ENCODE assay signal across 12 cellular contexts in genomic region chr11:100689141-100689540, GRCh38. TPM values are rescaled to one million over a fixed set of nuclear protein-coding genes. Genes with fewer than 3 reads are reported as not detected.
DNase-seq lines count a peak whose midpoint lies in the region; ATAC-seq and TF ChIP-seq lines count a peak whose summit lies in the region.
"Had no signal": no experiment of that assay in that cellular context is flagged by ENCODE, and none has a peak within 500 bp of the region (broad histone marks: within the 10 kb centered on the region; RNA-seq: fewer than 3 reads in every experiment).

No MANE protein-coding gene starts in this region.

- peaks cover 14% of the 10 kb centered on the region for H3K79me2 ChIP-seq in mesendoderm (ENCODE audit: control insufficient read depth, insufficient read depth, low read length)

- H3K9me3 ChIP-seq in left ventricle myocardium inferior (replicated peaks) (no peaks in the 10 kb centered on the region), tibial artery (no peaks in the 10 kb centered on the region), HAP-1 (no peaks in the 10 kb centered on the region)

- TF ChIP-seq CTCF in left ventricle myocardium inferior (IDR thresholded peaks at IDR 0.05; ENCODE audit: borderline replicate concordance) (no peak), cardiac fibroblast (IDR thresholded peaks at IDR 0.05; ENCODE audit: low read depth, low read length) (no peak), tibial artery (IDR thresholded peaks at IDR 0.05) (no peak)

- H3K27ac ChIP-seq in left ventricle myocardium inferior (replicated peaks), result peak overlapping the region; percentile 89
- no peak overlapping the region for H3K27ac ChIP-seq in mesendoderm (ENCODE audit: low read depth, low read length)
- H3K27ac ChIP-seq in tibial artery, result peak overlapping the region in 1 of 2 donors; percentile 89
- H3K27ac ChIP-seq: RWPE1 had no signal

- DNase-seq in left ventricle myocardium inferior (no peak), left cardiac atrium (no peak), cardiac fibroblast (ENCODE audit: low read depth in 2 of 2) (peak; percentile 25 to 53), mesendoderm (peak; percentile 74), tibial artery (no peak), HAP-1 (ENCODE audit: low spot score in 2 of 2) (no peak), kidney tubule cell (ENCODE audit: low spot score) (no peak), CD1c-positive myeloid dendritic cell (ENCODE audit: extremely low spot score) (no peak)
- DNase-seq: activated CD8-positive, alpha-beta memory T cell treated with anti-CD3 and anti-CD28 coated beads, Interleukin-2, amount 10 ng/mL, durations not matched to agents 7 days and 5 days; effector memory CD4-positive, alpha-beta T cell; hypothalamus had no signal

- no peak for ATAC-seq in left cardiac atrium
- ATAC-seq: activated CD8-positive, alpha-beta memory T cell treated with anti-CD3 and anti-CD28 coated beads, Interleukin-2, amount 10 ng/mL, durations not matched to agents 7 days and 5 days had no signal

- H3K36me3 ChIP-seq in left ventricle myocardium inferior (no peaks in the 10 kb centered on the region), mesendoderm (ENCODE audit: control insufficient read depth, insufficient read depth, low read length) (no peaks in the 10 kb centered on the region), tibial artery (no peaks in the 10 kb centered on the region), HAP-1 (replicated peaks) (no peaks in the 10 kb centered on the region)

- H3K4me1 ChIP-seq in left ventricle myocardium inferior, result peaks cover 42% of the 10 kb centered on the region
- H3K4me1 ChIP-seq in mesendoderm (ENCODE audit: control insufficient read depth, low read depth, low read length), result no peaks in the 10 kb centered on the region
- peaks cover 0 to 47% (median 12%) of the 10 kb centered on the region in 4 donors for H3K4me1 ChIP-seq in tibial artery
- peaks cover 4% of the 10 kb centered on the region for H3K4me1 ChIP-seq in HAP-1

- no peaks in the 10 kb centered on the region for H3K27me3 ChIP-seq in left ventricle myocardium inferior (ENCODE audit: low read depth)
- no peaks in the 10 kb centered on the region for H3K27me3 ChIP-seq in mesendoderm (ENCODE audit: insufficient read depth, low read length, poor library complexity)
- H3K27me3 ChIP-seq in tibial artery, result no peaks in the 10 kb centered on the region
- H3K27me3 ChIP-seq in HAP-1 (ENCODE audit: low read depth), result no peaks in the 10 kb centered on the region

- peak overlapping the region; percentile 81 for H3K4me3 ChIP-seq in left ventricle myocardium inferior
- peak overlapping the region in 1 of 2 donors; percentile 19 for H3K4me3 ChIP-seq in cardiac fibroblast (replicated peaks in 1 of 2; ENCODE audit: low read depth in 2 of 2, low read length in 2 of 2)
- H3K4me3 ChIP-seq in mesendoderm (ENCODE audit: low read length), result no peak overlapping the region
- peak overlapping the region; percentile 76 to 82 for H3K4me3 ChIP-seq in tibial artery
- H3K4me3 ChIP-seq in HAP-1, result no peak overlapping the region

- no peak overlapping the region for H3K9ac ChIP-seq in mesendoderm (ENCODE audit: low read length)

- H2BK5ac ChIP-seq in mesendoderm (ENCODE audit: low read length), result no peak overlapping the region

- no CpG with 5 or more reads among the region's 4 CpGs for WGBS in mesendoderm (ENCODE audit: extremely low coverage, insufficient coverage, low lambda C conversion rate)

- no peak overlapping the region for H4K5ac ChIP-seq in mesendoderm (ENCODE audit: low read length)

- in situ Hi-C loops in HAP-1 (cut with MboI; ENCODE audit: low sequenced_read_pairs), result no loop called here

- H3K23ac ChIP-seq in mesendoderm (ENCODE audit: low read length), result no peak overlapping the region

- no peak overlapping the region for H2BK15ac ChIP-seq in mesendoderm (replicated peaks; ENCODE audit: low read depth)

- H3K79me1 ChIP-seq in mesendoderm (ENCODE audit: low read length), result peaks cover 8% of the 10 kb centered on the region

- no peak overlapping the region for H4K8ac ChIP-seq in mesendoderm (ENCODE audit: low read depth, low read length)

- H2AK5ac ChIP-seq in mesendoderm (ENCODE audit: low read length), result no peak overlapping the region

- H3K4me2 ChIP-seq in mesendoderm (ENCODE audit: low read length), result no peak overlapping the region

- intact Hi-C loops in left ventricle myocardium inferior (cut with micrococcal nuclease) (loop anchor here (10.0 kb wide), 2 partner anchors 136 to 246 kb away; no protein-coding TSS in a partner anchor), left cardiac atrium (cut with DNase I) (loop anchor here in 1 of 2 donors (10.0 kb wide), 1 partner anchor 236 kb away; no protein-coding TSS in a partner anchor), tibial artery (cut with DNase I; ENCODE audit: low total_unique reads) (loop anchor here (10.0 kb wide), 1 partner anchor 436 kb away; the partner anchor contains the start of gene PGR)

- H2BK120ac ChIP-seq in mesendoderm (ENCODE audit: low read depth, low read length), result no peak overlapping the region

- no peak overlapping the region for H3K18ac ChIP-seq in mesendoderm (ENCODE audit: low read length)

- no peak overlapping the region for H3K4ac ChIP-seq in mesendoderm (ENCODE audit: low read depth, low read length)

- H3K56ac ChIP-seq in mesendoderm (ENCODE audit: low read length), result peak overlapping the region; percentile 53

RNA-seq across cellular contexts. Expression of gene ARHGAP42, which starts 2.1 kb away (rescaled TPM):
- total RNA-seq in left ventricle myocardium inferior, result 11.1 TPM
- total RNA-seq in left cardiac atrium, result 10 to 100 TPM in 1 of 2 donors, 1 to 10 TPM in 1; 9.0 to 12.8 TPM
- 17.7 TPM for polyA plus RNA-seq in mesendoderm (2013, experiment 1 of 2)
- polyA plus RNA-seq in mesendoderm (2013, experiment 2 of 2), result 18.8 TPM

Comparison
In these comparisons a context has a peak if more than half of its experiments do, and no peak if none do; other contexts are left out.
1. DNase-seq: peak in cardiac fibroblast (2 of 2) and mesendoderm (single experiment); none in left ventricle myocardium inferior (single experiment), left cardiac atrium (single experiment), tibial artery (0 of 2), HAP-1 (0 of 2), kidney tubule cell (single experiment) and CD1c-positive myeloid dendritic cell (single experiment).
2. H3K4me3 ChIP-seq: peak in left ventricle myocardium inferior (single experiment) and tibial artery (2 of 2); none in mesendoderm (single experiment) and HAP-1 (single experiment).